ENCODE assay signal across 14 cellular contexts in the genomic region with DNA sequence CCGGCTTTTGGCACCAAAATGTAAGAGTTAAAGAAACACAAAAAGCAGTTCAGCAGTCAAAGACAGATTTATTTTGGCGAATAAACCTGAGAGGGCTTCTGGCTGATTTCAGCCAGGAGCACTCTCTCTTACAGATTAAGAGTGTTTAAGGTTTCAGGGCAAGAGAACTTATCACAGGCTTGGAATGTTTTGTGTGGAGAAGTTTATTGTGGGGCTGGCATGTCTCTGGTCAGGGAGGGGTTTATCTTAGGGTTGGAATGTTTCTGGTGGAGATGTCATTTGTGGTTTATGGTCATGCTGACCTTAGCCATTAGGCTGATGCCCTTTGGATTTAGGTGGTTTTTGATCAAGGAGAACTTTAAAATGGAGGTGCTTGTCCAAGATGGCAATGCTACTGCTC.
A peak's percentile ranks its signal among the peaks of the same experiment; 100 is the strongest.
DNase-seq lines count a peak whose midpoint lies in the region; ATAC-seq and TF ChIP-seq lines count a peak whose summit lies in the region.
"Had no signal": no experiment of that assay in that cellular context is flagged by ENCODE, and none has a peak within 500 bp of the region (broad histone marks: within the 10 kb centered on the region; RNA-seq: fewer than 3 reads in every experiment).

No MANE protein-coding gene starts in this region.

- H3K23ac ChIP-seq in mesendoderm (ENCODE audit: low read length), result no peak overlapping the region

- H3K27me3 ChIP-seq in hepatocyte (no peaks in the 10 kb centered on the region), mesendoderm (ENCODE audit: insufficient read depth, low read length, poor library complexity) (no peaks in the 10 kb centered on the region), lower lobe of right lung (ENCODE audit: low read depth) (no peaks in the 10 kb centered on the region)

- H2BK5ac ChIP-seq in mesendoderm (ENCODE audit: low read length), result no peak overlapping the region

- no peak overlapping the region for H4K5ac ChIP-seq in mesendoderm (ENCODE audit: low read length)

- no peak overlapping the region for H4K8ac ChIP-seq in mesendoderm (ENCODE audit: low read depth, low read length)

- H3K4me1 ChIP-seq in hepatocyte (ENCODE audit: insufficient read depth) (peaks cover 5% of the 10 kb centered on the region), mesendoderm (ENCODE audit: control insufficient read depth, low read depth, low read length) (no peaks in the 10 kb centered on the region), lower lobe of right lung (no peaks in the 10 kb centered on the region)
- H3K4me1 ChIP-seq: A549, Caco-2 had no signal

- H3K56ac ChIP-seq in mesendoderm (ENCODE audit: low read length), result no peak overlapping the region

- H3K9me3 ChIP-seq in hepatocyte (ENCODE audit: low read depth) (no peaks in the 10 kb centered on the region), lower lobe of right lung (no peaks in the 10 kb centered on the region)
- H3K9me3 ChIP-seq: A549, Caco-2 had no signal

- no peaks in the 10 kb centered on the region for H3K36me3 ChIP-seq in hepatocyte (replicated peaks; ENCODE audit: insufficient read depth, low read depth)
- H3K36me3 ChIP-seq in mesendoderm (ENCODE audit: control insufficient read depth, insufficient read depth, low read length), result no peaks in the 10 kb centered on the region
- no peaks in the 10 kb centered on the region for H3K36me3 ChIP-seq in lower lobe of right lung

- peak overlapping the region; percentile 8 for H3K27ac Mint-ChIP-seq in progenitor cell of endocrine pancreas
- H3K27ac Mint-ChIP-seq: CD4-positive, alpha-beta T cell had no signal

- H3K4ac ChIP-seq in mesendoderm (ENCODE audit: low read depth, low read length), result no peak overlapping the region

- H3K4me2 ChIP-seq in hepatocyte (no peak overlapping the region), mesendoderm (ENCODE audit: low read length) (no peak overlapping the region)
- H3K4me2 ChIP-seq: A549 had no signal

- DNase-seq in HT1080 (ENCODE audit: low read depth) (peak; percentile 16), hepatocyte (ENCODE audit: low spot score) (no peak), mesendoderm (peak; percentile 2), progenitor cell of endocrine pancreas (ENCODE audit: low spot score, unreplicated experiment) (no peak), lower lobe of right lung (no peak), mesenteric fat pad (ENCODE audit: low spot score) (no peak), NCI-H2227 (lab: John Stamatoyannopoulos, UW; ENCODE audit: unreplicated experiment) (no peak)
- DNase-seq: AML-193; Caco-2; CD4-positive, alpha-beta T cell; HCEC 1CT had no signal

- H3K79me1 ChIP-seq in mesendoderm (ENCODE audit: low read length), result no peaks in the 10 kb centered on the region

- no peak overlapping the region for H3K4me3 ChIP-seq in hepatocyte
- no peak overlapping the region for H3K4me3 ChIP-seq in mesendoderm (ENCODE audit: low read length)
- H3K4me3 ChIP-seq in lower lobe of right lung, result no peak overlapping the region
- H3K4me3 ChIP-seq: A549 had no signal

- H2AFZ ChIP-seq in hepatocyte, result peak overlapping the region; percentile 7

- no peak overlapping the region for H3K4me3 Mint-ChIP-seq in progenitor cell of endocrine pancreas (ENCODE audit: low read depth)
- H3K4me3 Mint-ChIP-seq: CD4-positive, alpha-beta T cell had no signal

- WGBS in hepatocyte (ENCODE audit: low lambda C conversion rate, missing lambda C conversion rate), result 36% methylated on average over 2 of the region's 2 CpGs
- WGBS in mesendoderm (ENCODE audit: extremely low coverage, insufficient coverage, low lambda C conversion rate), result no CpG with 5 or more reads among the region's 2 CpGs

- no peaks in the 10 kb centered on the region for H3K79me2 ChIP-seq in hepatocyte
- H3K79me2 ChIP-seq in mesendoderm (ENCODE audit: control insufficient read depth, insufficient read depth, low read length), result no peaks in the 10 kb centered on the region

- H2BK120ac ChIP-seq in mesendoderm (ENCODE audit: low read depth, low read length), result no peak overlapping the region

- no peaks in the 10 kb centered on the region for H3K27me3 Mint-ChIP-seq in progenitor cell of endocrine pancreas
- H3K27me3 Mint-ChIP-seq: CD4-positive, alpha-beta T cell had no signal

- no peak overlapping the region for H2AK5ac ChIP-seq in mesendoderm (ENCODE audit: low read length)

- ATAC-seq in lower lobe of right lung, result no peak
- ATAC-seq: A549 had no signal

- peaks cover 19% of the 10 kb centered on the region for H3K4me1 Mint-ChIP-seq in progenitor cell of endocrine pancreas (ENCODE audit: low read depth)

- H3K9me2 ChIP-seq in hepatocyte (replicated peaks; ENCODE audit: insufficient read depth), result no peaks in the 10 kb centered on the region

- H3K9ac ChIP-seq in mesendoderm (ENCODE audit: low read length), result no peak overlapping the region

- intact Hi-C loops in lower lobe of right lung (cut with DNase I), result no loop called here

- H3K27ac ChIP-seq in hepatocyte, result peak overlapping the region; percentile 12
- no peak overlapping the region for H3K27ac ChIP-seq in mesendoderm (ENCODE audit: low read depth, low read length)
- H3K27ac ChIP-seq in lower lobe of right lung, result no peak overlapping the region
- H3K27ac ChIP-seq: 22Rv1, A549, C4-2B had no signal

- no peaks in the 10 kb centered on the region for H4K20me1 ChIP-seq in hepatocyte (ENCODE audit: insufficient read depth, poor library complexity, severe bottlenecking)

- no peaks in the 10 kb centered on the region for H3K36me3 Mint-ChIP-seq in progenitor cell of endocrine pancreas (ENCODE audit: insufficient read depth)

- peaks cover 12% of the 10 kb centered on the region for H3K9me3 Mint-ChIP-seq in progenitor cell of endocrine pancreas (ENCODE audit: low read depth)

- H2BK15ac ChIP-seq in mesendoderm (replicated peaks; ENCODE audit: low read depth), result no peak overlapping the region

- H3K18ac ChIP-seq in mesendoderm (ENCODE audit: low read length), result no peak overlapping the region

- TF ChIP-seq CTCF in hepatocyte (IDR thresholded peaks at IDR 0.05; ENCODE audit: poor library complexity) (no peak), progenitor cell of endocrine pancreas (IDR thresholded peaks at IDR 0.05; ENCODE audit: unreplicated experiment) (no peak), lower lobe of right lung (IDR thresholded peaks at IDR 0.05) (no peak)

Comparison
In these comparisons a context has a peak if more than half of its experiments do, and no peak if none do; other contexts are left out.
1. DNase-seq: peak in HT1080 (single experiment) and mesendoderm (single experiment); none in hepatocyte (single experiment), progenitor cell of endocrine pancreas (single experiment), lower lobe of right lung (single experiment), mesenteric fat pad (single experiment) and NCI-H2227 (single experiment).